In genomic region chr5:111478266-111478665, GRCh38 we compare ENCODE assay signal across 16 cellular contexts. TPM values are rescaled to one million over a fixed set of nuclear protein-coding genes. Genes with fewer than 3 reads are reported as not detected.
DNase-seq lines count a peak whose midpoint lies in the region; ATAC-seq and TF ChIP-seq lines count a peak whose summit lies in the region.
"Had no signal": no experiment of that assay in that cellular context is flagged by ENCODE, and none has a peak within 500 bp of the region (broad histone marks: within the 10 kb centered on the region; RNA-seq: fewer than 3 reads in every experiment).

No MANE protein-coding gene starts in this region.

- H3K27me3 ChIP-seq in Loucy (ENCODE audit: insufficient read depth, low read length, poor library complexity, severe bottlenecking) (no peaks in the 10 kb centered on the region), neural cell (ENCODE audit: insufficient read depth, low read depth, low read length) (no peaks in the 10 kb centered on the region)
- H3K27me3 ChIP-seq: adrenal gland, thyroid gland had no signal

- no peaks in the 10 kb centered on the region for H3K9me3 Mint-ChIP-seq in brain
- H3K9me3 Mint-ChIP-seq: activated CD4-positive, alpha-beta T cell treated with anti-CD3 and anti-CD28 coated beads, Interleukin-2, amount 10 ng/mL, durations not matched to agents 24 days and 14 days; T-helper 2 cell treated with Interferon-gamma antibody and Interleukin-4, amounts not matched to agents 5 μg/mL and 100 μg/mL, for 36 hours had no signal

- TF ChIP-seq RAD21 in neural cell (conservative IDR thresholded peaks at IDR 0.05): peak; percentile 57

- no peak overlapping the region for H3K27ac Mint-ChIP-seq in brain
- H3K27ac Mint-ChIP-seq: activated CD4-positive, alpha-beta T cell treated with anti-CD3 and anti-CD28 coated beads, Interleukin-2, amount 10 ng/mL, durations not matched to agents 24 days and 14 days; T-helper 2 cell treated with Interferon-gamma antibody and Interleukin-4, amounts not matched to agents 5 μg/mL and 100 μg/mL, for 36 hours had no signal

- TF ChIP-seq EP300 in neural cell (conservative IDR thresholded peaks at IDR 0.05; ENCODE audit: poor library complexity, severe bottlenecking): no peak

- peak; percentile 22 for DNase-seq in NCI-H1092 treated with DMSO at 0.1 percent for 48 hours (lab: John Stamatoyannopoulos, UW)
- no peak for DNase-seq in NCI-H1092 (lab: John Stamatoyannopoulos, UW)
- DNase-seq in NCI-H446 treated with DMSO at 0.1 percent for 48 hours (lab: John Stamatoyannopoulos, UW): no peak
- no peak for DNase-seq in NCI-H187 (lab: John Stamatoyannopoulos, UW)
- DNase-seq: activated CD4-positive, alpha-beta T cell treated with anti-CD3 and anti-CD28 coated beads, Interleukin-2, amount 10 ng/mL, durations not matched to agents 24 days and 14 days; activated T-cell treated with anti-CD3 and anti-CD28 coated beads, Interleukin-2, amount 50 U/mL, for 48 hours; adrenal gland; kidney glomerular epithelial cell; stimulated activated CD8-positive, alpha-beta memory T cell treated with anti-CD3 and anti-CD28 coated beads, Interleukin-4, amount 100 ng/mL, for 48 hours; thyroid gland had no signal

- ATAC-seq in GM18909 (IDR thresholded peaks at IDR 0.05; ENCODE audit: poor library complexity, unreplicated experiment): no peak

- no peaks in the 10 kb centered on the region for H3K9me2 ChIP-seq in Loucy (replicated peaks; ENCODE audit: low read depth, low read length)
- H3K9me2 ChIP-seq in neural cell (ENCODE audit: insufficient read depth, low read length): no peaks in the 10 kb centered on the region

- no peak overlapping the region for H2AFZ ChIP-seq in Loucy (ENCODE audit: low read length)
- H2AFZ ChIP-seq in neural cell (ENCODE audit: low read depth, low read length): no peak overlapping the region

- H3K4me2 ChIP-seq in Loucy (ENCODE audit: low read depth, low read length, poor library complexity, severe bottlenecking) (no peak overlapping the region), neural cell (ENCODE audit: low read length) (no peak overlapping the region)
- H3K4me2 ChIP-seq: KMS-11 had no signal

- no peak overlapping the region for H3K4me3 Mint-ChIP-seq in brain
- H3K4me3 Mint-ChIP-seq: activated CD4-positive, alpha-beta T cell treated with anti-CD3 and anti-CD28 coated beads, Interleukin-2, amount 10 ng/mL, durations not matched to agents 24 days and 14 days; T-helper 2 cell treated with Interferon-gamma antibody and Interleukin-4, amounts not matched to agents 5 μg/mL and 100 μg/mL, for 36 hours had no signal

- H3K27ac ChIP-seq in neural cell (ENCODE audit: low read length): no peak overlapping the region
- H3K27ac ChIP-seq: adrenal gland, KMS-11, thyroid gland had no signal

- H3F3A ChIP-seq in Loucy (ENCODE audit: low read depth): no peaks in the 10 kb centered on the region
- H3F3A ChIP-seq in neural cell (ENCODE audit: insufficient read depth, low read length, poor library complexity, severe bottlenecking): no peaks in the 10 kb centered on the region

- H3K9me3 ChIP-seq in Loucy (ENCODE audit: insufficient read depth, low read depth, low read length) (no peaks in the 10 kb centered on the region), neural cell (ENCODE audit: low read length) (no peaks in the 10 kb centered on the region)
- H3K9me3 ChIP-seq: adrenal gland, thyroid gland had no signal

- peaks cover 7% of the 10 kb centered on the region; the same call in 1 of the 2 replicates for H3K36me3 ChIP-seq in Loucy (ENCODE audit: insufficient read depth, low read length)
- H3K36me3 ChIP-seq in neural cell (ENCODE audit: insufficient read depth, low read length): peaks cover 3% of the 10 kb centered on the region
- H3K36me3 ChIP-seq: adrenal gland, thyroid gland had no signal

- H3K4me3 ChIP-seq in Loucy (ENCODE audit: low read length, poor library complexity, severe bottlenecking) (no peak overlapping the region), neural cell (ENCODE audit: low read length) (no peak overlapping the region)
- H3K4me3 ChIP-seq: adrenal gland, thyroid gland had no signal

- TF ChIP-seq CTCF in Loucy (conservative IDR thresholded peaks at IDR 0.05; ENCODE audit: low read length) (peak; percentile 29; the same call in 1 of the 2 replicates), brain (conservative IDR thresholded peaks at IDR 0.05) (peak; percentile 33 to 34), neural cell (IDR thresholded peaks at IDR 0.05; ENCODE audit: poor library complexity, severe bottlenecking) (peak; percentile 38)

- H3K79me2 ChIP-seq in Loucy (ENCODE audit: insufficient read depth, low read length): no peaks in the 10 kb centered on the region
- H3K79me2 ChIP-seq in neural cell (replicated peaks; ENCODE audit: insufficient read depth, low read length): no peaks in the 10 kb centered on the region

- no peaks in the 10 kb centered on the region for H3K4me1 ChIP-seq in Loucy (ENCODE audit: insufficient read depth, low read length, poor library complexity, severe bottlenecking)
- H3K4me1 ChIP-seq: adrenal gland, thyroid gland had no signal

- H3K4me1 Mint-ChIP-seq in brain: no peaks in the 10 kb centered on the region
- H3K4me1 Mint-ChIP-seq: activated CD4-positive, alpha-beta T cell treated with anti-CD3 and anti-CD28 coated beads, Interleukin-2, amount 10 ng/mL, durations not matched to agents 24 days and 14 days had no signal

- no peaks in the 10 kb centered on the region for H3K27me3 Mint-ChIP-seq in brain
- H3K27me3 Mint-ChIP-seq: activated CD4-positive, alpha-beta T cell treated with anti-CD3 and anti-CD28 coated beads, Interleukin-2, amount 10 ng/mL, durations not matched to agents 24 days and 14 days had no signal

- H3K36me3 Mint-ChIP-seq in brain: peaks cover 5% of the 10 kb centered on the region

- H4K20me1 ChIP-seq in Loucy (ENCODE audit: insufficient read depth, low read length, poor library complexity, severe bottlenecking) (no peaks in the 10 kb centered on the region), neural cell (ENCODE audit: insufficient read depth) (no peaks in the 10 kb centered on the region)

- H3K9ac ChIP-seq in Loucy (ENCODE audit: low read depth, low read length, poor library complexity, severe bottlenecking) (no peak overlapping the region), neural cell (ENCODE audit: low read length) (no peak overlapping the region)
- H3K9ac ChIP-seq: KMS-11 had no signal

TF ChIP-seq in neural cell, 6 proteins besides CTCF, POLR2A, EP300 and RAD21:
- no peak for TF ChIP-seq POLR2AphosphoS5 (IDR thresholded peaks at IDR 0.05)
- no peak for TF ChIP-seq EZH2 (IDR thresholded peaks at IDR 0.05; ENCODE audit: borderline replicate concordance, insufficient read depth, low read length, poor library complexity, severe bottlenecking)
- no peak for TF ChIP-seq REST (IDR thresholded peaks at IDR 0.05; ENCODE audit: borderline replicate concordance)
- TF ChIP-seq MXI1 (conservative IDR thresholded peaks at IDR 0.05; ENCODE audit: poor library complexity, severe bottlenecking): no peak
- TF ChIP-seq SMC3 (conservative IDR thresholded peaks at IDR 0.05; ENCODE audit: poor library complexity): peak; percentile 68
- TF ChIP-seq TAF1 (IDR thresholded peaks at IDR 0.05; ENCODE audit: low read depth): no peak
TF ChIP-seq in neural cell: peak in this region for 1.

RNA-seq across cellular contexts. Expression of gene STARD4, which starts 34.1 kb away (rescaled TPM):
- 5.1 TPM for polyA plus RNA-seq in brain (ENCODE audit: insufficient read depth, low read depth, low replicate concordance)
- 60.5 and 62.6 TPM in 2 replicates for polyA plus RNA-seq in neural cell
- polyA minus RNA-seq in neural cell: 53.3 and 54.8 TPM in 2 replicates

Comparison
In these comparisons a context has a peak if more than half of its experiments do, and no peak if none do; other contexts are left out.
1. RNA of gene STARD4, which starts 34.1 kb away (polyA plus RNA-seq): 60.5 to 62.6 TPM in neural cell; 5.1 TPM in brain (single experiment); every median in the first group is over 10 times any median in the second.
2. Peak in every context shown above with its lines, with median percentiles within 50 percentile points of each other: CTCF ChIP-seq.